Comparison of ENCODE assay signal across 31 cellular contexts in genomic region chr20:24316731-24317130, GRCh38.
"Had no signal": no experiment of that assay in that cellular context is flagged by ENCODE, and none has a peak within 500 bp of the region (broad histone marks: within the 10 kb centered on the region; RNA-seq: fewer than 3 reads in every experiment).

No MANE protein-coding gene starts in this region.

- H3K27me3 ChIP-seq: ascending aorta, brain microvascular endothelial cell, foreskin keratinocyte, right atrium auricular region, stomach, suprapubic skin, upper lobe of right lung had no signal

- H3K9me3 ChIP-seq: ascending aorta, esophagus muscularis mucosa, heart right ventricle, left lung, lower lobe of right lung, right atrium auricular region, stomach, suprapubic skin, tibial artery, upper lobe of right lung had no signal

- ATAC-seq: activated CD4-positive, CD25-positive, alpha-beta regulatory T cell treated with anti-CD3 and anti-CD28 coated beads, Interleukin-2, amount 50 U/mL, for 24 hours; foreskin keratinocyte; heart right ventricle; left lung; lower lobe of right lung; natural killer cell treated with Interleukin-12 subunit alpha and Interleukin-12 subunit beta and Interleukin-15 and Interleukin-18, amount 100 ng/mL, for 72 hours; stimulated activated naive B cell treated with anti-CD40 and anti-IgM and Interleukin-4, amounts not matched to agents 10 μg/mL and 1 μg/mL and 100 μg/mL, for 72 hours; T-helper 17 cell had no signal

- FAIRE-seq: endothelial cell of umbilical vein had no signal

- DNase-seq: activated CD4-positive, alpha-beta memory T cell treated with anti-CD3 and anti-CD28 coated beads, Interleukin-2, amount 10 ng/mL, durations not matched to agents 7 days and 5 days; activated CD4-positive, alpha-beta T cell treated with anti-CD3 and anti-CD28 coated beads for 48 hours; activated CD8-positive, alpha-beta memory T cell treated with anti-CD3 and anti-CD28 coated beads, Interleukin-2, amount 50 U/mL, for 48 hours; activated gamma-delta T cell; activated naive CD4-positive, alpha-beta T cell treated with anti-CD3 and anti-CD28 coated beads, Interleukin-2, amount 10 ng/mL, durations not matched to agents 7 days and 5 days; activated naive CD8-positive, alpha-beta T cell treated with anti-CD3 and anti-CD28 coated beads, Interleukin-2, amount 10 ng/mL, durations not matched to agents 7 days and 5 days; activated T-cell treated with anti-CD3 and anti-CD28 coated beads, Interleukin-2, amount 50 U/mL, for 24 hours; brain microvascular endothelial cell; caudate nucleus; cortex of kidney; foreskin keratinocyte; heart right ventricle; left lung; lower lobe of right lung; mesendoderm; stimulated activated CD4-positive, alpha-beta T cell treated with anti-CD3 and anti-CD28 coated beads, Interleukin-1b, Interleukin-23, amount 100 ng/mL, for 48 hours; stimulated activated naive B cell treated with anti-CD40 and anti-IgM and Interleukin-4, amounts not matched to agents 10 μg/mL and 1 μg/mL and 100 μg/mL, for 72 hours; stomach; T-helper 17 cell; T1000; tibial artery; upper lobe of right lung; WERI-Rb-1 had no signal

- H3K36me3 ChIP-seq: ascending aorta, brain microvascular endothelial cell, esophagus muscularis mucosa, heart right ventricle, left lung, lower lobe of right lung, right atrium auricular region, stomach, suprapubic skin, tibial artery, upper lobe of right lung, WERI-Rb-1 had no signal

- H3K4me1 ChIP-seq: ascending aorta, esophagus muscularis mucosa, foreskin keratinocyte, heart right ventricle, left lung, lower lobe of right lung, right atrium auricular region, stomach, suprapubic skin, tibial artery, upper lobe of right lung had no signal

- H3K27ac ChIP-seq: ascending aorta, brain microvascular endothelial cell, esophagus muscularis mucosa, foreskin keratinocyte, heart right ventricle, left lung, lower lobe of right lung, right atrium auricular region, stomach, suprapubic skin, tibial artery, upper lobe of right lung, WERI-Rb-1 had no signal

- H3K4me3 ChIP-seq: ascending aorta, esophagus muscularis mucosa, heart right ventricle, left lung, lower lobe of right lung, right atrium auricular region, smooth muscle cell, stomach, suprapubic skin, tibial artery, upper lobe of right lung had no signal

- H3K4me2 ChIP-seq: smooth muscle cell had no signal
